ENCODE assay signal across 1 cellular context in the genomic region with DNA sequence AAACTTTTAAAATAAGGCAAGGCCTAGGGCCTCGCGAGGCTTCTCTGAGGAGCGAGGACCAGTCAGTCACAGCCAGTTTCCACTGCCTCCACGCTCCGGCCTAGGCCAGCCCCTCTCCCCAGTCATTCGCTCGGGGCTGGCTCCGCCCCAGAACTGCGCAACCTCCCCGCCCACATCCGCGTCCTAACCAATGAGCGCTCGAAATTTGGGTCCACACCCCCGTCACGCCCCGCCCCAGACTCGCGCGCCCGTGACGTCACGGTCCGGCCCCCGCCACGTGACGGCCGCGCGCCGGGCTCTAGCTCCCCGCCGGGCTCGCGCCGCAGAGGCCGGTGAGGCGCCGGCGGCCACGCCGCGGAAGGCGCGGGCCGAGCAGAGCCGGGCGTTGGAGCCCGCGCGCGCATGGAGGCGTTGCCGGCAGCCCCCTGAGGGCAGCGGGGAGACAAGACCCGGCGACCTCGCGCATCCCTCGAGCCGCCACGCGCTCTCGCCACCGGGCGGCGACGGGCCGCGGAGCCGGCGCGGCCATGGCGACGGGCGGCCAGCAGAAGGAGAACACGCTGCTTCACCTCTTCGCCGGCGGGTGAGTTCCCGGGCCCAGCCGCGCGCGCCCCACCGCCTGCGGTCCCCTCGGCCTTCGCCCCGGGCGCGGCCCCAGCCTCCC.
TF ChIP-seq lines count a peak whose summit lies in the region.

A gene with protein sequence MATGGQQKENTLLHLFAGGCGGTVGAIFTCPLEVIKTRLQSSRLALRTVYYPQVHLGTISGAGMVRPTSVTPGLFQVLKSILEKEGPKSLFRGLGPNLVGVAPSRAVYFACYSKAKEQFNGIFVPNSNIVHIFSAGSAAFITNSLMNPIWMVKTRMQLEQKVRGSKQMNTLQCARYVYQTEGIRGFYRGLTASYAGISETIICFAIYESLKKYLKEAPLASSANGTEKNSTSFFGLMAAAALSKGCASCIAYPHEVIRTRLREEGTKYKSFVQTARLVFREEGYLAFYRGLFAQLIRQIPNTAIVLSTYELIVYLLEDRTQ (plus strand): TSS at position 301 of the 664 bp plus-strand sequence. CDS start 227 bp downstream, at position 528.

TF ChIP-seq in HepG2, 621 proteins besides CTCF, POLR2A, EP300 and RAD21 (continued from another document):
- TF ChIP-seq, protein P1, sequence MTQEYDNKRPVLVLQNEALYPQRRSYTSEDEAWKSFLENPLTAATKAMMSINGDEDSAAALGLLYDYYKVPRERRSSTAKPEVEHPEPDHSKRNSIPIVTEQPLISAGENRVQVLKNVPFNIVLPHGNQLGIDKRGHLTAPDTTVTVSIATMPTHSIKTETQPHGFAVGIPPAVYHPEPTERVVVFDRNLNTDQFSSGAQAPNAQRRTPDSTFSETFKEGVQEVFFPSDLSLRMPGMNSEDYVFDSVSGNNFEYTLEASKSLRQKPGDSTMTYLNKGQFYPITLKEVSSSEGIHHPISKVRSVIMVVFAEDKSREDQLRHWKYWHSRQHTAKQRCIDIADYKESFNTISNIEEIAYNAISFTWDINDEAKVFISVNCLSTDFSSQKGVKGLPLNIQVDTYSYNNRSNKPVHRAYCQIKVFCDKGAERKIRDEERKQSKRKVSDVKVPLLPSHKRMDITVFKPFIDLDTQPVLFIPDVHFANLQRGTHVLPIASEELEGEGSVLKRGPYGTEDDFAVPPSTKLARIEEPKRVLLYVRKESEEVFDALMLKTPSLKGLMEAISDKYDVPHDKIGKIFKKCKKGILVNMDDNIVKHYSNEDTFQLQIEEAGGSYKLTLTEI (CRISPR knock-in tag; conservative IDR thresholded peaks at IDR 0.05) = no peak
- peak; percentile 73; the same call in 1 of the 2 replicates for TF ChIP-seq ZNF253 (CRISPR knock-in tag; IDR thresholded peaks at IDR 0.05; ENCODE audit: borderline replicate concordance)
- TF ChIP-seq, protein P2, sequence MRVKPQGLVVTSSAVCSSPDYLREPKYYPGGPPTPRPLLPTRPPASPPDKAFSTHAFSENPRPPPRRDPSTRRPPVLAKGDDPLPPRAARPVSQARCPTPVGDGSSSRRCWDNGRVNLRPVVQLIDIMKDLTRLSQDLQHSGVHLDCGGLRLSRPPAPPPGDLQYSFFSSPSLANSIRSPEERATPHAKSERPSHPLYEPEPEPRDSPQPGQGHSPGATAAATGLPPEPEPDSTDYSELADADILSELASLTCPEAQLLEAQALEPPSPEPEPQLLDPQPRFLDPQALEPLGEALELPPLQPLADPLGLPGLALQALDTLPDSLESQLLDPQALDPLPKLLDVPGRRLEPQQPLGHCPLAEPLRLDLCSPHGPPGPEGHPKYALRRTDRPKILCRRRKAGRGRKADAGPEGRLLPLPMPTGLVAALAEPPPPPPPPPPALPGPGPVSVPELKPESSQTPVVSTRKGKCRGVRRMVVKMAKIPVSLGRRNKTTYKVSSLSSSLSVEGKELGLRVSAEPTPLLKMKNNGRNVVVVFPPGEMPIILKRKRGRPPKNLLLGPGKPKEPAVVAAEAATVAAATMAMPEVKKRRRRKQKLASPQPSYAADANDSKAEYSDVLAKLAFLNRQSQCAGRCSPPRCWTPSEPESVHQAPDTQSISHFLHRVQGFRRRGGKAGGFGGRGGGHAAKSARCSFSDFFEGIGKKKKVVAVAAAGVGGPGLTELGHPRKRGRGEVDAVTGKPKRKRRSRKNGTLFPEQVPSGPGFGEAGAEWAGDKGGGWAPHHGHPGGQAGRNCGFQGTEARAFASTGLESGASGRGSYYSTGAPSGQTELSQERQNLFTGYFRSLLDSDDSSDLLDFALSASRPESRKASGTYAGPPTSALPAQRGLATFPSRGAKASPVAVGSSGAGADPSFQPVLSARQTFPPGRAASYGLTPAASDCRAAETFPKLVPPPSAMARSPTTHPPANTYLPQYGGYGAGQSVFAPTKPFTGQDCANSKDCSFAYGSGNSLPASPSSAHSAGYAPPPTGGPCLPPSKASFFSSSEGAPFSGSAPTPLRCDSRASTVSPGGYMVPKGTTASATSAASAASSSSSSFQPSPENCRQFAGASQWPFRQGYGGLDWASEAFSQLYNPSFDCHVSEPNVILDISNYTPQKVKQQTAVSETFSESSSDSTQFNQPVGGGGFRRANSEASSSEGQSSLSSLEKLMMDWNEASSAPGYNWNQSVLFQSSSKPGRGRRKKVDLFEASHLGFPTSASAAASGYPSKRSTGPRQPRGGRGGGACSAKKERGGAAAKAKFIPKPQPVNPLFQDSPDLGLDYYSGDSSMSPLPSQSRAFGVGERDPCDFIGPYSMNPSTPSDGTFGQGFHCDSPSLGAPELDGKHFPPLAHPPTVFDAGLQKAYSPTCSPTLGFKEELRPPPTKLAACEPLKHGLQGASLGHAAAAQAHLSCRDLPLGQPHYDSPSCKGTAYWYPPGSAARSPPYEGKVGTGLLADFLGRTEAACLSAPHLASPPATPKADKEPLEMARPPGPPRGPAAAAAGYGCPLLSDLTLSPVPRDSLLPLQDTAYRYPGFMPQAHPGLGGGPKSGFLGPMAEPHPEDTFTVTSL (CRISPR knock-in tag; IDR thresholded peaks at IDR 0.05; ENCODE audit: borderline replicate concordance) = no peak
- TF ChIP-seq, protein P3, sequence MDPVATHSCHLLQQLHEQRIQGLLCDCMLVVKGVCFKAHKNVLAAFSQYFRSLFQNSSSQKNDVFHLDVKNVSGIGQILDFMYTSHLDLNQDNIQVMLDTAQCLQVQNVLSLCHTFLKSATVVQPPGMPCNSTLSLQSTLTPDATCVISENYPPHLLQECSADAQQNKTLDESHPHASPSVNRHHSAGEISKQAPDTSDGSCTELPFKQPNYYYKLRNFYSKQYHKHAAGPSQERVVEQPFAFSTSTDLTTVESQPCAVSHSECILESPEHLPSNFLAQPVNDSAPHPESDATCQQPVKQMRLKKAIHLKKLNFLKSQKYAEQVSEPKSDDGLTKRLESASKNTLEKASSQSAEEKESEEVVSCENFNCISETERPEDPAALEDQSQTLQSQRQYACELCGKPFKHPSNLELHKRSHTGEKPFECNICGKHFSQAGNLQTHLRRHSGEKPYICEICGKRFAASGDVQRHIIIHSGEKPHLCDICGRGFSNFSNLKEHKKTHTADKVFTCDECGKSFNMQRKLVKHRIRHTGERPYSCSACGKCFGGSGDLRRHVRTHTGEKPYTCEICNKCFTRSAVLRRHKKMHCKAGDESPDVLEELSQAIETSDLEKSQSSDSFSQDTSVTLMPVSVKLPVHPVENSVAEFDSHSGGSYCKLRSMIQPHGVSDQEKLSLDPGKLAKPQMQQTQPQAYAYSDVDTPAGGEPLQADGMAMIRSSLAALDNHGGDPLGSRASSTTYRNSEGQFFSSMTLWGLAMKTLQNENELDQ (CRISPR knock-in tag; IDR thresholded peaks at IDR 0.05; ENCODE audit: borderline replicate concordance) = no peak
- TF ChIP-seq TMF1 (CRISPR knock-in tag; IDR thresholded peaks at IDR 0.05; ENCODE audit: low read depth) = peak; percentile 81
- TF ChIP-seq, protein P4, sequence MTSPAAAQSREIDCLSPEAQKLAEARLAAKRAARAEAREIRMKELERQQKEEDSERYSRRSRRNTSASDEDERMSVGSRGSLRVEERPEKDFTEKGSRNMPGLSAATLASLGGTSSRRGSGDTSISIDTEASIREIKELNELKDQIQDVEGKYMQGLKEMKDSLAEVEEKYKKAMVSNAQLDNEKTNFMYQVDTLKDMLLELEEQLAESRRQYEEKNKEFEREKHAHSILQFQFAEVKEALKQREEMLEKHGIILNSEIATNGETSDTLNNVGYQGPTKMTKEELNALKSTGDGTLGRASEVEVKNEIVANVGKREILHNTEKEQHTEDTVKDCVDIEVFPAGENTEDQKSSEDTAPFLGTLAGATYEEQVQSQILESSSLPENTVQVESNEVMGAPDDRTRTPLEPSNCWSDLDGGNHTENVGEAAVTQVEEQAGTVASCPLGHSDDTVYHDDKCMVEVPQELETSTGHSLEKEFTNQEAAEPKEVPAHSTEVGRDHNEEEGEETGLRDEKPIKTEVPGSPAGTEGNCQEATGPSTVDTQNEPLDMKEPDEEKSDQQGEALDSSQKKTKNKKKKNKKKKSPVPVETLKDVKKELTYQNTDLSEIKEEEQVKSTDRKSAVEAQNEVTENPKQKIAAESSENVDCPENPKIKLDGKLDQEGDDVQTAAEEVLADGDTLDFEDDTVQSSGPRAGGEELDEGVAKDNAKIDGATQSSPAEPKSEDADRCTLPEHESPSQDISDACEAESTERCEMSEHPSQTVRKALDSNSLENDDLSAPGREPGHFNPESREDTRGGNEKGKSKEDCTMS (CRISPR knock-in tag; conservative IDR thresholded peaks at IDR 0.05) = no peak
- TF ChIP-seq, protein P5, sequence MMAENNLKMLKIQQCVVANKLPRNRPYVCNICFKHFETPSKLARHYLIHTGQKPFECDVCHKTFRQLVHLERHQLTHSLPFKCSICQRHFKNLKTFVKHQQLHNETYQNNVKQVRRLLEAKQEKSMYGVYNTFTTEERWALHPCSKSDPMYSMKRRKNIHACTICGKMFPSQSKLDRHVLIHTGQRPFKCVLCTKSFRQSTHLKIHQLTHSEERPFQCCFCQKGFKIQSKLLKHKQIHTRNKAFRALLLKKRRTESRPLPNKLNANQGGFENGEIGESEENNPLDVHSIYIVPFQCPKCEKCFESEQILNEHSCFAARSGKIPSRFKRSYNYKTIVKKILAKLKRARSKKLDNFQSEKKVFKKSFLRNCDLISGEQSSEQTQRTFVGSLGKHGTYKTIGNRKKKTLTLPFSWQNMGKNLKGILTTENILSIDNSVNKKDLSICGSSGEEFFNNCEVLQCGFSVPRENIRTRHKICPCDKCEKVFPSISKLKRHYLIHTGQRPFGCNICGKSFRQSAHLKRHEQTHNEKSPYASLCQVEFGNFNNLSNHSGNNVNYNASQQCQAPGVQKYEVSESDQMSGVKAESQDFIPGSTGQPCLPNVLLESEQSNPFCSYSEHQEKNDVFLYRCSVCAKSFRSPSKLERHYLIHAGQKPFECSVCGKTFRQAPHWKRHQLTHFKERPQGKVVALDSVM (CRISPR knock-in tag; IDR thresholded peaks at IDR 0.05) = no peak
- TF ChIP-seq ZNF790 (CRISPR knock-in tag; IDR thresholded peaks at IDR 0.05; ENCODE audit: borderline replicate concordance) = peak; percentile 19; the same call in 1 of the 2 replicates
- TF ChIP-seq HCFC1 (IDR thresholded peaks at IDR 0.05; ENCODE audit: low read depth, low read length) = no peak
- 0 out of 2 replicates have a peak, but pooled peaks have one; percentile 42 for TF ChIP-seq GATAD2A (CRISPR knock-in tag; IDR thresholded peaks at IDR 0.05)
- TF ChIP-seq ZNF263 (CRISPR knock-in tag; IDR thresholded peaks at IDR 0.05) = no peak
- peak; percentile 22; the same call in 1 of the 2 replicates for TF ChIP-seq NCOA2 (CRISPR knock-in tag; IDR thresholded peaks at IDR 0.05)
- TF ChIP-seq, protein P6, sequence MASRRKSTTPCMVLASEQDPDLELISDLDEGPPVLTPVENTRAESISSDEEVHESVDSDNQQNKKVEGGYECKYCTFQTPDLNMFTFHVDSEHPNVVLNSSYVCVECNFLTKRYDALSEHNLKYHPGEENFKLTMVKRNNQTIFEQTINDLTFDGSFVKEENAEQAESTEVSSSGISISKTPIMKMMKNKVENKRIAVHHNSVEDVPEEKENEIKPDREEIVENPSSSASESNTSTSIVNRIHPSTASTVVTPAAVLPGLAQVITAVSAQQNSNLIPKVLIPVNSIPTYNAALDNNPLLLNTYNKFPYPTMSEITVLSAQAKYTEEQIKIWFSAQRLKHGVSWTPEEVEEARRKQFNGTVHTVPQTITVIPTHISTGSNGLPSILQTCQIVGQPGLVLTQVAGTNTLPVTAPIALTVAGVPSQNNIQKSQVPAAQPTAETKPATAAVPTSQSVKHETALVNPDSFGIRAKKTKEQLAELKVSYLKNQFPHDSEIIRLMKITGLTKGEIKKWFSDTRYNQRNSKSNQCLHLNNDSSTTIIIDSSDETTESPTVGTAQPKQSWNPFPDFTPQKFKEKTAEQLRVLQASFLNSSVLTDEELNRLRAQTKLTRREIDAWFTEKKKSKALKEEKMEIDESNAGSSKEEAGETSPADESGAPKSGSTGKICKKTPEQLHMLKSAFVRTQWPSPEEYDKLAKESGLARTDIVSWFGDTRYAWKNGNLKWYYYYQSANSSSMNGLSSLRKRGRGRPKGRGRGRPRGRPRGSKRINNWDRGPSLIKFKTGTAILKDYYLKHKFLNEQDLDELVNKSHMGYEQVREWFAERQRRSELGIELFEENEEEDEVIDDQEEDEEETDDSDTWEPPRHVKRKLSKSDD (CRISPR knock-in tag; IDR thresholded peaks at IDR 0.05; ENCODE audit: low read depth) = peak; percentile 83; the same call in 1 of the 2 replicates
- peak; percentile 42 for TF ChIP-seq PHF8 (CRISPR knock-in tag; IDR thresholded peaks at IDR 0.05)
